12 cellular contexts compared by ENCODE assay signal in the genomic region with DNA sequence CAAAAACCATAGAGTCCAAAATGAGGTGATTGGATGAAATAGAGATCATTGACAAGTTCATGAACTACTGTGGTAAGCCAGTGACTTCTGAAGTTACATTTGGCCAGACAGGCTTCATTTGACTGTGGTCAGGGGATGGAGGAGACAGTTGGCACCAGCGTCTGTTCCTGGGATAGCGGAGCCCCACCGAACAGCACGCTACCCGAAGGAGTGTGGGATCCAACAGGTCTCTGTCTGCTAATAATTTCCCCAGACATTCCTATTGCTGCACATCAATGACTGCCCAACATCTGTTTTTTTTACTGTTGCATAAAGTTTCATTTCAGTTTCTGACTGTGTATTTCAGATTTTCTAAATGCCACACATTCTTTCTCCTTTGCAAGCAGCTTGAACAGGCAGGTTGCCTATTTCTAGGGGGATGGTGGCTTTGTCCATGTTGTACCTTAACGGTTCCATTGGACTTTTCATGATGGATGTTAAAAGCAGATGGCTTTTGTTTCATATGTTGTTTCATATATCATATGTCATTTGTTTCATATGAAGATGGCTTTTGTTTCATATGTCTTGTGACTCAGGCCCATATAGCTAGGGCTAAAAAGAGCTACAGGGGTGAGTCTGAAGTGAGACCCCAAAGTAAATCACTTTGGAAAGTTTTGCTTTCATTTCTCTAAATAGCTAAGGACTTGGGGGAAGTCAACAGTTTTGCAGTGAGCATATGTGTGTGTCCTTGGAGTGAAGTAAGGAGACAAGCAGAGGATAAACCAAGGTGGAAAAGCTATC.
DNase-seq lines count a peak whose midpoint lies in the region; ATAC-seq and TF ChIP-seq lines count a peak whose summit lies in the region.
"Had no signal": no experiment of that assay in that cellular context is flagged by ENCODE, and none has a peak within 500 bp of the region (broad histone marks: within the 10 kb centered on the region; RNA-seq: fewer than 3 reads in every experiment).

No MANE protein-coding gene starts in this region.

- peak; percentile 42 for ATAC-seq in HG03159 (IDR thresholded peaks at IDR 0.05; ENCODE audit: unreplicated experiment)
- no peak for ATAC-seq in left lung

- intact Hi-C loops in left lung (cut with DNase I) = no loop called here

- TF ChIP-seq CTCF in brain microvascular endothelial cell (IDR thresholded peaks at IDR 0.05; ENCODE audit: low read depth, low read length, missing control alignments) (no peak), smooth muscle cell (IDR thresholded peaks at IDR 0.05; ENCODE audit: borderline replicate concordance, insufficient read depth, poor library complexity, severe bottlenecking) (no peak), left lung (IDR thresholded peaks at IDR 0.05) (no peak)

- H3K79me2 ChIP-seq in smooth muscle cell (ENCODE audit: low read depth) = no peaks in the 10 kb centered on the region

- no peak overlapping the region for H3K9ac ChIP-seq in smooth muscle cell (ENCODE audit: low read depth)

- H3K27ac ChIP-seq in brain microvascular endothelial cell = no peak overlapping the region
- no peak overlapping the region for H3K27ac ChIP-seq in smooth muscle cell (ENCODE audit: low read depth)
- no peak overlapping the region for H3K27ac ChIP-seq in left lung
- H3K27ac ChIP-seq: HL-60, pancreas, VCaP had no signal

- H4K20me1 ChIP-seq in smooth muscle cell (ENCODE audit: low read depth) = no peaks in the 10 kb centered on the region

- H3K4me3 ChIP-seq in brain microvascular endothelial cell (ENCODE audit: low read depth, low read length) (no peak overlapping the region), smooth muscle cell (no peak overlapping the region), left lung (no peak overlapping the region)
- H3K4me3 ChIP-seq: pancreas had no signal

- in situ Hi-C loops in brain microvascular endothelial cell (cut with HindIII; ENCODE audit: low pct_ligation_motif_present, low sequenced_read_pairs) = no loop called here

- H3K36me3 ChIP-seq in brain microvascular endothelial cell (replicated peaks) (no peaks in the 10 kb centered on the region), smooth muscle cell (ENCODE audit: low read depth) (no peaks in the 10 kb centered on the region), left lung (no peaks in the 10 kb centered on the region)
- H3K36me3 ChIP-seq: pancreas had no signal

- DNase-seq in brain microvascular endothelial cell (peak; percentile 47), smooth muscle cell (lab: John Stamatoyannopoulos, UW; ENCODE audit: unreplicated experiment) (no peak), left lung (no peak), SHP77 treated with DMSO at 0.1 percent for 48 hours (lab: John Stamatoyannopoulos, UW) (no peak), hypothalamus (lab: John Stamatoyannopoulos, UW) (no peak)
- no peak for DNase-seq in stimulated activated CD4-positive, alpha-beta T cell treated with anti-CD3 and anti-CD28 coated beads, Interleukin-15, amount 100 ng/mL, for 24 hours
- DNase-seq: amygdala, pancreas had no signal

- peak overlapping the region; percentile 6 for H3K4me2 ChIP-seq in smooth muscle cell

- H2AFZ ChIP-seq in smooth muscle cell (ENCODE audit: low read depth) = no peak overlapping the region

- H3K27me3 ChIP-seq in brain microvascular endothelial cell (replicated peaks) = no peaks in the 10 kb centered on the region
- no peaks in the 10 kb centered on the region for H3K27me3 ChIP-seq in smooth muscle cell (ENCODE audit: low read depth)
- H3K27me3 ChIP-seq in left lung = no peaks in the 10 kb centered on the region
- H3K27me3 ChIP-seq: pancreas had no signal

- H3K9me3 ChIP-seq in smooth muscle cell (replicated peaks; ENCODE audit: low read depth) (no peaks in the 10 kb centered on the region), left lung (no peaks in the 10 kb centered on the region)
- H3K9me3 ChIP-seq: pancreas had no signal

- TF ChIP-seq POLR2A in GM19099 (IDR thresholded peaks at IDR 0.05; ENCODE audit: extremely low read depth, insufficient read length, low read depth) = peak; percentile 30

- H3K4me1 ChIP-seq in smooth muscle cell (ENCODE audit: low read depth) (peaks cover 6% of the 10 kb centered on the region), left lung (no peaks in the 10 kb centered on the region)
- H3K4me1 ChIP-seq: pancreas had no signal

- H3F3A ChIP-seq in smooth muscle cell (ENCODE audit: low read depth) = peaks cover 12% of the 10 kb centered on the region

- WGBS in smooth muscle cell (ENCODE audit: low lambda C conversion rate) = 85% methylated on average over 6 of the region's 6 CpGs
